ENCODE assay signal across 1 cellular context in the genomic region with DNA sequence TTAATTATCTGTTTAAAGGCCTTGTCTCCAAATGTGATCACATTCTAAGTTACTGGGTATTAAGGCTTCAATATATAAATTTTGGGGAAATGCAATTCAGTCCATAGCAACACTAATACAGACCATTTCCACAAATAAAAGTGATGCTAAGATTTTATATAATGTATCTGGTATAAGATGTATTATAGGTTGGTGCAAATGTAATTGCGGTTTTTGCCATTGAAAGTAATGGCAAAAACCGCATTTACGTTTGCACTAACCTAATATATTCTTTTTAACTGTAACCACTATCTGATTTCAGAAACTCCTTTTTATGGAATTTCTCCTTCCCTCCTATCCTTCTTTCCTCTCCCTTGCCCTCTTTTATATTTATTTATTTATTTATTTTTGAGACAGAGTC.
TF ChIP-seq lines count a peak whose summit lies in the region.

No MANE protein-coding gene starts in this region.

TF ChIP-seq in HepG2, 621 proteins besides CTCF, POLR2A, EP300 and RAD21:
- TF ChIP-seq, protein P1, sequence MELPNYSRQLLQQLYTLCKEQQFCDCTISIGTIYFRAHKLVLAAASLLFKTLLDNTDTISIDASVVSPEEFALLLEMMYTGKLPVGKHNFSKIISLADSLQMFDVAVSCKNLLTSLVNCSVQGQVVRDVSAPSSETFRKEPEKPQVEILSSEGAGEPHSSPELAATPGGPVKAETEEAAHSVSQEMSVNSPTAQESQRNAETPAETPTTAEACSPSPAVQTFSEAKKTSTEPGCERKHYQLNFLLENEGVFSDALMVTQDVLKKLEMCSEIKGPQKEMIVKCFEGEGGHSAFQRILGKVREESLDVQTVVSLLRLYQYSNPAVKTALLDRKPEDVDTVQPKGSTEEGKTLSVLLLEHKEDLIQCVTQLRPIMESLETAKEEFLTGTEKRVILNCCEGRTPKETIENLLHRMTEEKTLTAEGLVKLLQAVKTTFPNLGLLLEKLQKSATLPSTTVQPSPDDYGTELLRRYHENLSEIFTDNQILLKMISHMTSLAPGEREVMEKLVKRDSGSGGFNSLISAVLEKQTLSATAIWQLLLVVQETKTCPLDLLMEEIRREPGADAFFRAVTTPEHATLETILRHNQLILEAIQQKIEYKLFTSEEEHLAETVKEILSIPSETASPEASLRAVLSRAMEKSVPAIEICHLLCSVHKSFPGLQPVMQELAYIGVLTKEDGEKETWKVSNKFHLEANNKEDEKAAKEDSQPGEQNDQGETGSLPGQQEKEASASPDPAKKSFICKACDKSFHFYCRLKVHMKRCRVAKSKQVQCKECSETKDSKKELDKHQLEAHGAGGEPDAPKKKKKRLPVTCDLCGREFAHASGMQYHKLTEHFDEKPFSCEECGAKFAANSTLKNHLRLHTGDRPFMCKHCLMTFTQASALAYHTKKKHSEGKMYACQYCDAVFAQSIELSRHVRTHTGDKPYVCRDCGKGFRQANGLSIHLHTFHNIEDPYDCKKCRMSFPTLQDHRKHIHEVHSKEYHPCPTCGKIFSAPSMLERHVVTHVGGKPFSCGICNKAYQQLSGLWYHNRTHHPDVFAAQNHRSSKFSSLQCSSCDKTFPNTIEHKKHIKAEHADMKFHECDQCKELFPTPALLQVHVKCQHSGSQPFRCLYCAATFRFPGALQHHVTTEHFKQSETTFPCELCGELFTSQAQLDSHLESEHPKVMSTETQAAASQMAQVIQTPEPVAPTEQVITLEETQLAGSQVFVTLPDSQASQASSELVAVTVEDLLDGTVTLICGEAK (IDR thresholded peaks at IDR 0.05) = peak; percentile 72
- TF ChIP-seq, protein P1 (CRISPR knock-in tag; IDR thresholded peaks at IDR 0.05) = no peak
- TF ChIP-seq, protein P2, sequence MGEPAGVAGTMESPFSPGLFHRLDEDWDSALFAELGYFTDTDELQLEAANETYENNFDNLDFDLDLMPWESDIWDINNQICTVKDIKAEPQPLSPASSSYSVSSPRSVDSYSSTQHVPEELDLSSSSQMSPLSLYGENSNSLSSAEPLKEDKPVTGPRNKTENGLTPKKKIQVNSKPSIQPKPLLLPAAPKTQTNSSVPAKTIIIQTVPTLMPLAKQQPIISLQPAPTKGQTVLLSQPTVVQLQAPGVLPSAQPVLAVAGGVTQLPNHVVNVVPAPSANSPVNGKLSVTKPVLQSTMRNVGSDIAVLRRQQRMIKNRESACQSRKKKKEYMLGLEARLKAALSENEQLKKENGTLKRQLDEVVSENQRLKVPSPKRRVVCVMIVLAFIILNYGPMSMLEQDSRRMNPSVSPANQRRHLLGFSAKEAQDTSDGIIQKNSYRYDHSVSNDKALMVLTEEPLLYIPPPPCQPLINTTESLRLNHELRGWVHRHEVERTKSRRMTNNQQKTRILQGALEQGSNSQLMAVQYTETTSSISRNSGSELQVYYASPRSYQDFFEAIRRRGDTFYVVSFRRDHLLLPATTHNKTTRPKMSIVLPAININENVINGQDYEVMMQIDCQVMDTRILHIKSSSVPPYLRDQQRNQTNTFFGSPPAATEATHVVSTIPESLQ (CRISPR knock-in tag; conservative IDR thresholded peaks at IDR 0.05) = no peak
